8 cellular contexts compared by ENCODE assay signal in genomic region chr11:34250732-34251639, GRCh38.
DNase-seq lines count a peak whose midpoint lies in the region.

No MANE protein-coding gene starts in this region.

- DNase-seq in ELR (ENCODE audit: low read depth): peak; percentile 60
- DNase-seq in H4 (ENCODE audit: low spot score): peak; percentile 54
- DNase-seq in M059J (ENCODE audit: low read depth): peak; percentile 92
- peak; percentile 79 for DNase-seq in activated CD4-positive, alpha-beta T cell treated with anti-CD3 and anti-CD28 coated beads for 48 hours
- DNase-seq in dermis blood vessel endothelial cell: peak; percentile 5
- peak; percentile 95 for DNase-seq in myocyte (ENCODE audit: low read depth)
- DNase-seq in stimulated activated CD8-positive, alpha-beta memory T cell treated with anti-CD3 and anti-CD28 coated beads, Interleukin-7, amount 100 ng/mL, for 4 hours (ENCODE audit: low read depth in 2 of 2): peak; percentile 74 to 75
- no peak for DNase-seq in COLO829 (ENCODE audit: low spot score)
